In the genomic region with DNA sequence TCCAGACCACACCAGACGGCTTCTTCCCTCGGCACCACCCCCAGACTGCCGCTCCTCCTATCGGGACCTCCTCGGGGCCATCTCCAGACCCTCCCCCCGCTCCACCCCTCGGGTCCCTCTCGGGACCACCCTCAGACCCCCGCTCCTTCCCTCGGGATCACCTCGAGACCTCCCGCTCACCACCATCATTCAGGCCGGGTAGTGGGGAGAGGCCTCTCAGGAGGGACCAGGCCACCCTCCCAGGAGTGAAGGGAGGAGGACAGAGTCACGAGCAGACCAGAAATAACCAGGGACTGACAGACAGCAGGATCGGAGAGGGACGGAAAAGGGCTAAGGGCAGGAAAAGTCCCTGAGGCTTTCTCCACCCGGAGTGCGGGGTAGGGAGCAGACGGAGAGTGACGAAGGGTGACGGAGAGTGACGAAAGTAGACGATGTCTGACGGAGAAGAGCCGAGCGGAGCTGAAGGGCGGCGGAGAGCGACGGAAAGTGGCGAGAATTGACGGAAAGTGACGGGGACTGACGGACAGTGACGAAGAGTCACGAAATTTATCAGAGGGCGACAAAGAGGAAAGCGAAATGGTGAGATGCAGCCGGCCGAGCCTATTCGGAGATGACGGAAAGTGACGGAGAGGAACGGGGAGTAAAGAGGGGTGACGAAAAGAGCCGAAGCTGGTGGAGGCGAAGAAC, we compare ENCODE assay signal across 8 cellular contexts.
A peak's percentile ranks its signal among the peaks of the same experiment; 100 is the strongest.
DNase-seq lines count a peak whose midpoint lies in the region; ATAC-seq and TF ChIP-seq lines count a peak whose summit lies in the region.
"Not testable (repeated sequence)": the region's sequence is repeated elsewhere in the genome, so short reads cannot be mapped to it uniquely, and the experiment has no call there.

No MANE protein-coding gene starts in this region.

- not testable (repeated sequence) for H3K27me3 Mint-ChIP-seq in stimulated activated naive B cell treated with anti-CD40 and anti-IgM and Interleukin-4, amounts not matched to agents 10 μg/mL and 1 μg/mL and 100 μg/mL, for 72 hours

- H3K27ac Mint-ChIP-seq in stimulated activated naive B cell treated with anti-CD40 and anti-IgM and Interleukin-4, amounts not matched to agents 10 μg/mL and 1 μg/mL and 100 μg/mL, for 72 hours = not testable (repeated sequence)

- not testable (repeated sequence) for H3K4me1 Mint-ChIP-seq in stimulated activated naive B cell treated with anti-CD40 and anti-IgM and Interleukin-4, amounts not matched to agents 10 μg/mL and 1 μg/mL and 100 μg/mL, for 72 hours

- DNase-seq in activated CD4-positive, alpha-beta T cell treated with anti-CD3 and anti-CD28 coated beads, Interleukin-2, amount 50 U/mL, for 4 hours = peak; percentile 46 to 49
- DNase-seq in choroid plexus epithelial cell (ENCODE audit: low read depth); lower lobe of right lung; stimulated activated naive B cell treated with anti-CD40 and anti-IgM and Interleukin-4, amounts not matched to agents 10 μg/mL and 1 μg/mL and 100 μg/mL, for 72 hours: not testable (repeated sequence)

- H3K9me3 Mint-ChIP-seq in stimulated activated naive B cell treated with anti-CD40 and anti-IgM and Interleukin-4, amounts not matched to agents 10 μg/mL and 1 μg/mL and 100 μg/mL, for 72 hours = not testable (repeated sequence)

- H3K27ac ChIP-seq in lower lobe of right lung = not testable (repeated sequence)

- H3K36me3 Mint-ChIP-seq in stimulated activated naive B cell treated with anti-CD40 and anti-IgM and Interleukin-4, amounts not matched to agents 10 μg/mL and 1 μg/mL and 100 μg/mL, for 72 hours = not testable (repeated sequence)

- TF ChIP-seq CTCF in choroid plexus epithelial cell (conservative IDR thresholded peaks at IDR 0.05; ENCODE audit: low read depth, low read length); lower lobe of right lung (IDR thresholded peaks at IDR 0.05): not testable (repeated sequence)

- not testable (repeated sequence) for H3K4me3 Mint-ChIP-seq in stimulated activated naive B cell treated with anti-CD40 and anti-IgM and Interleukin-4, amounts not matched to agents 10 μg/mL and 1 μg/mL and 100 μg/mL, for 72 hours

- H3K36me3 ChIP-seq in lower lobe of right lung = not testable (repeated sequence)

- peak overlapping the region; percentile 24 for H3K4me3 ChIP-seq in choroid plexus epithelial cell (ENCODE audit: low read depth, low read length)
- H3K4me3 ChIP-seq in lower lobe of right lung = not testable (repeated sequence)

- not testable (repeated sequence) for H3K4me1 ChIP-seq in lower lobe of right lung

- ATAC-seq in GM18502 (IDR thresholded peaks at IDR 0.05; ENCODE audit: poor library complexity, unreplicated experiment) (peak; percentile 98), GM21367 (IDR thresholded peaks at IDR 0.05; ENCODE audit: unreplicated experiment) (peak; percentile 85), HG02938 (IDR thresholded peaks at IDR 0.05; ENCODE audit: unreplicated experiment) (peak; percentile 81), HG03521 (IDR thresholded peaks at IDR 0.05; ENCODE audit: unreplicated experiment) (peak; percentile 80), lower lobe of right lung (peak; percentile 93 to 97)
- peak; percentile 91 to 96 for ATAC-seq in stimulated activated naive B cell treated with anti-CD40 and anti-IgM and Interleukin-4, amounts not matched to agents 10 μg/mL and 1 μg/mL and 100 μg/mL, for 72 hours (replicated peaks)

- intact Hi-C loops in lower lobe of right lung (cut with DNase I) = not testable (repeated sequence)

- not testable (repeated sequence) for H3K9me3 ChIP-seq in lower lobe of right lung

- not testable (repeated sequence) for H3K27me3 ChIP-seq in lower lobe of right lung (ENCODE audit: low read depth)
